ENCODE assay signal across 24 cellular contexts in genomic region chr4:166274136-166274761, GRCh38.
DNase-seq lines count a peak whose midpoint lies in the region; FAIRE-seq and TF ChIP-seq lines count a peak whose summit lies in the region.
"Had no signal": no experiment of that assay in that cellular context is flagged by ENCODE, and none has a peak within 500 bp of the region (broad histone marks: within the 10 kb centered on the region; RNA-seq: fewer than 3 reads in every experiment).

No MANE protein-coding gene starts in this region.

- H3K9me3 Mint-ChIP-seq in astrocyte (ENCODE audit: unreplicated experiment) = no peaks in the 10 kb centered on the region
- no peaks in the 10 kb centered on the region for H3K9me3 Mint-ChIP-seq in neural progenitor cell

- H3K79me2 ChIP-seq in astrocyte (ENCODE audit: insufficient read depth, low read length) (no peaks in the 10 kb centered on the region), neural progenitor cell (ENCODE audit: low read depth) (no peaks in the 10 kb centered on the region)

- DNase-seq in EL (peak; percentile 9), HT-29 (ENCODE audit: low spot score) (peak; percentile 15), astrocyte (ENCODE audit: low read depth) (peak; percentile 23), neural progenitor cell (ENCODE audit: low spot score) (no peak), coronary artery (ENCODE audit: low spot score) (no peak), mesenteric fat pad (ENCODE audit: low spot score) (no peak), SJCRH30 (no peak)
- DNase-seq: BE2C; Calu3; CD4-positive, alpha-beta T cell; DMS53; GF-D8; NCI-H1436 treated with DMSO at 0.1 percent for 48 hours; NCI-H2029 treated with DMSO at 0.1 percent for 48 hours; NCI-H2171 treated with DMSO at 0.1 percent for 48 hours; NCI-H510A; NCI-H82; PC-9 had no signal

- H3K4me3 Mint-ChIP-seq in astrocyte (ENCODE audit: unreplicated experiment) (no peak overlapping the region), neural progenitor cell (no peak overlapping the region)
- H3K4me3 Mint-ChIP-seq: CD4-positive, alpha-beta T cell had no signal

- H3K27ac ChIP-seq in astrocyte (ENCODE audit: low read depth, low read length) (no peak overlapping the region), neural progenitor cell (no peak overlapping the region), coronary artery (no peak overlapping the region), SJCRH30 (no peak overlapping the region)
- H3K27ac ChIP-seq: HL-60, PC-9, SK-N-MC had no signal

- H3K36me3 Mint-ChIP-seq in astrocyte (ENCODE audit: low read depth, unreplicated experiment) = no peaks in the 10 kb centered on the region
- H3K36me3 Mint-ChIP-seq in neural progenitor cell = no peaks in the 10 kb centered on the region

- no peak overlapping the region for H3K9ac ChIP-seq in astrocyte (ENCODE audit: low read length)
- no peak overlapping the region for H3K9ac ChIP-seq in neural progenitor cell

- H2AFZ ChIP-seq in astrocyte (ENCODE audit: low read depth, low read length) (no peak overlapping the region), neural progenitor cell (replicated peaks) (peak overlapping the region; percentile 68)
- H2AFZ ChIP-seq: PC-9 had no signal

- TF ChIP-seq CTCF in astrocyte (IDR thresholded peaks at IDR 0.05; ENCODE audit: insufficient read depth, low read depth, low read length) = no peak
- no peak for TF ChIP-seq CTCF in neural progenitor cell (IDR thresholded peaks at IDR 0.05)
- no peak for TF ChIP-seq CTCF in coronary artery (IDR thresholded peaks at IDR 0.05)

- H3K4me2 ChIP-seq in astrocyte (ENCODE audit: low read length) (no peak overlapping the region), neural progenitor cell (no peak overlapping the region)
- H3K4me2 ChIP-seq: PC-9 had no signal

- no peaks in the 10 kb centered on the region for H4K20me1 ChIP-seq in astrocyte (ENCODE audit: insufficient read depth, low read length)
- no peaks in the 10 kb centered on the region for H4K20me1 ChIP-seq in neural progenitor cell (ENCODE audit: low read depth)

- peaks cover 4% of the 10 kb centered on the region for H3K4me1 ChIP-seq in astrocyte (ENCODE audit: insufficient read depth, low read length)
- H3K4me1 ChIP-seq in neural progenitor cell = no peaks in the 10 kb centered on the region
- H3K4me1 ChIP-seq in SJCRH30 = no peaks in the 10 kb centered on the region
- H3K4me1 ChIP-seq: BE2C had no signal

- H3F3A ChIP-seq in neural progenitor cell (ENCODE audit: low read depth) = no peaks in the 10 kb centered on the region

- no peak for FAIRE-seq in astrocyte (lab: Jason Lieb, UNC)
- FAIRE-seq: GM12891, GM18507, K562 had no signal

- no peaks in the 10 kb centered on the region for H3K27me3 ChIP-seq in astrocyte (ENCODE audit: insufficient read depth, low read length)
- H3K27me3 ChIP-seq in neural progenitor cell = no peaks in the 10 kb centered on the region
- no peaks in the 10 kb centered on the region for H3K27me3 ChIP-seq in SJCRH30
- H3K27me3 ChIP-seq: BE2C had no signal

- H3K4me3 ChIP-seq in astrocyte (ENCODE audit: insufficient read depth, low read depth, low read length) (no peak overlapping the region), neural progenitor cell (no peak overlapping the region), coronary artery (no peak overlapping the region), SJCRH30 (no peak overlapping the region)
- H3K4me3 ChIP-seq: HAP-1, K562, PC-9, SK-N-MC had no signal

- H3K9me3 ChIP-seq in astrocyte (ENCODE audit: insufficient read depth, low read depth, low read length) (no peaks in the 10 kb centered on the region), neural progenitor cell (ENCODE audit: low read depth) (no peaks in the 10 kb centered on the region), SJCRH30 (replicated peaks) (no peaks in the 10 kb centered on the region)
- H3K9me3 ChIP-seq: BE2C had no signal

- H3K4me1 Mint-ChIP-seq in astrocyte (ENCODE audit: low read depth, unreplicated experiment) (peaks cover 17% of the 10 kb centered on the region), neural progenitor cell (peaks cover 3% of the 10 kb centered on the region)

- H3K36me3 ChIP-seq in astrocyte (ENCODE audit: insufficient read depth, low read length) (no peaks in the 10 kb centered on the region), neural progenitor cell (no peaks in the 10 kb centered on the region), SJCRH30 (no peaks in the 10 kb centered on the region)
- H3K36me3 ChIP-seq: BE2C, HAP-1 had no signal

- H3K27ac Mint-ChIP-seq in astrocyte (ENCODE audit: unreplicated experiment) = no peak overlapping the region
- no peak overlapping the region for H3K27ac Mint-ChIP-seq in neural progenitor cell
- H3K27ac Mint-ChIP-seq: CD4-positive, alpha-beta T cell had no signal

- H3K27me3 Mint-ChIP-seq in astrocyte (ENCODE audit: low read depth, unreplicated experiment) = peaks cover 4% of the 10 kb centered on the region
- no peaks in the 10 kb centered on the region for H3K27me3 Mint-ChIP-seq in neural progenitor cell (ENCODE audit: insufficient read depth, low read depth)
- H3K27me3 Mint-ChIP-seq: CD4-positive, alpha-beta T cell had no signal

Comparison
In these comparisons a context has a peak if more than half of its experiments do, and no peak if none do; other contexts are left out.
1. DNase-seq: peak in EL (single experiment), HT-29 (single experiment) and astrocyte (single experiment); none in neural progenitor cell (single experiment), coronary artery (single experiment), mesenteric fat pad (single experiment) and SJCRH30 (0 of 2).